In the genomic region with DNA sequence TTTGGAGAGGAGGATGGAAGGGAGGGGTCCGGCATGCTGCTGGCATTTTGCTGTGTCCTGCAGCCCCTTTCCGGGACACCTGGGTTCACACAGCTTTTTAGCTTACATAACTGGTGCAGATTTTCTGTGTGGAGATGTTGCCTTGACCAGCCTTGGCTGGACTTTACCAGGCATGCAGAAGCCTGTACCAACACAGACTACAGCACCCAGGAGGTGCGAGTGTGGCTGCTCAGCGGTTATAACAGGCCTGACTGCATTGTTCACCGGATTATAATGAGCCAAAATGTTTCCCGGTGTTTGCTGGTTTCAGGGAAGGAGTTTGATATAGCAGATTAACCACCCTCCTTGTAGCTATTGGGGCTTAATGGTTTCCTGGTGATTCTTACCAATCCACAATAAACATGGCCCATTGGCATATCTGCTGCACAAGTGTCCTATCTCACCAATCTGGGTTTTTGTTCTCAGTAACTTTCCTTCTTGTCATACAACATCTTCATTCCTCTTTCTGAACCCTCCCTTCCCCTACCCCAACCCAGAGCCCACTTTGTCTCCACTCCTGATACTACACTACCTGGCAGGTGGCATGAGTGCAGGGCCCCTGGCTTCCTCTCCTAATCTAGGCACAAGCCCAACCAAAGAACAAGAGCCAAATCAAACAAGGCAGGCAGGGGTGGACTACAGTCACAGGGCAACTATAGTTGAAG, we compare ENCODE assay signal across 1 cellular context.
TF ChIP-seq lines count a peak whose summit lies in the region.

No MANE protein-coding gene starts in this region.

TF ChIP-seq in GM23338, 12 proteins besides CTCF, POLR2A, EP300 and RAD21 (continued from another document):
- TF ChIP-seq, protein P1, sequence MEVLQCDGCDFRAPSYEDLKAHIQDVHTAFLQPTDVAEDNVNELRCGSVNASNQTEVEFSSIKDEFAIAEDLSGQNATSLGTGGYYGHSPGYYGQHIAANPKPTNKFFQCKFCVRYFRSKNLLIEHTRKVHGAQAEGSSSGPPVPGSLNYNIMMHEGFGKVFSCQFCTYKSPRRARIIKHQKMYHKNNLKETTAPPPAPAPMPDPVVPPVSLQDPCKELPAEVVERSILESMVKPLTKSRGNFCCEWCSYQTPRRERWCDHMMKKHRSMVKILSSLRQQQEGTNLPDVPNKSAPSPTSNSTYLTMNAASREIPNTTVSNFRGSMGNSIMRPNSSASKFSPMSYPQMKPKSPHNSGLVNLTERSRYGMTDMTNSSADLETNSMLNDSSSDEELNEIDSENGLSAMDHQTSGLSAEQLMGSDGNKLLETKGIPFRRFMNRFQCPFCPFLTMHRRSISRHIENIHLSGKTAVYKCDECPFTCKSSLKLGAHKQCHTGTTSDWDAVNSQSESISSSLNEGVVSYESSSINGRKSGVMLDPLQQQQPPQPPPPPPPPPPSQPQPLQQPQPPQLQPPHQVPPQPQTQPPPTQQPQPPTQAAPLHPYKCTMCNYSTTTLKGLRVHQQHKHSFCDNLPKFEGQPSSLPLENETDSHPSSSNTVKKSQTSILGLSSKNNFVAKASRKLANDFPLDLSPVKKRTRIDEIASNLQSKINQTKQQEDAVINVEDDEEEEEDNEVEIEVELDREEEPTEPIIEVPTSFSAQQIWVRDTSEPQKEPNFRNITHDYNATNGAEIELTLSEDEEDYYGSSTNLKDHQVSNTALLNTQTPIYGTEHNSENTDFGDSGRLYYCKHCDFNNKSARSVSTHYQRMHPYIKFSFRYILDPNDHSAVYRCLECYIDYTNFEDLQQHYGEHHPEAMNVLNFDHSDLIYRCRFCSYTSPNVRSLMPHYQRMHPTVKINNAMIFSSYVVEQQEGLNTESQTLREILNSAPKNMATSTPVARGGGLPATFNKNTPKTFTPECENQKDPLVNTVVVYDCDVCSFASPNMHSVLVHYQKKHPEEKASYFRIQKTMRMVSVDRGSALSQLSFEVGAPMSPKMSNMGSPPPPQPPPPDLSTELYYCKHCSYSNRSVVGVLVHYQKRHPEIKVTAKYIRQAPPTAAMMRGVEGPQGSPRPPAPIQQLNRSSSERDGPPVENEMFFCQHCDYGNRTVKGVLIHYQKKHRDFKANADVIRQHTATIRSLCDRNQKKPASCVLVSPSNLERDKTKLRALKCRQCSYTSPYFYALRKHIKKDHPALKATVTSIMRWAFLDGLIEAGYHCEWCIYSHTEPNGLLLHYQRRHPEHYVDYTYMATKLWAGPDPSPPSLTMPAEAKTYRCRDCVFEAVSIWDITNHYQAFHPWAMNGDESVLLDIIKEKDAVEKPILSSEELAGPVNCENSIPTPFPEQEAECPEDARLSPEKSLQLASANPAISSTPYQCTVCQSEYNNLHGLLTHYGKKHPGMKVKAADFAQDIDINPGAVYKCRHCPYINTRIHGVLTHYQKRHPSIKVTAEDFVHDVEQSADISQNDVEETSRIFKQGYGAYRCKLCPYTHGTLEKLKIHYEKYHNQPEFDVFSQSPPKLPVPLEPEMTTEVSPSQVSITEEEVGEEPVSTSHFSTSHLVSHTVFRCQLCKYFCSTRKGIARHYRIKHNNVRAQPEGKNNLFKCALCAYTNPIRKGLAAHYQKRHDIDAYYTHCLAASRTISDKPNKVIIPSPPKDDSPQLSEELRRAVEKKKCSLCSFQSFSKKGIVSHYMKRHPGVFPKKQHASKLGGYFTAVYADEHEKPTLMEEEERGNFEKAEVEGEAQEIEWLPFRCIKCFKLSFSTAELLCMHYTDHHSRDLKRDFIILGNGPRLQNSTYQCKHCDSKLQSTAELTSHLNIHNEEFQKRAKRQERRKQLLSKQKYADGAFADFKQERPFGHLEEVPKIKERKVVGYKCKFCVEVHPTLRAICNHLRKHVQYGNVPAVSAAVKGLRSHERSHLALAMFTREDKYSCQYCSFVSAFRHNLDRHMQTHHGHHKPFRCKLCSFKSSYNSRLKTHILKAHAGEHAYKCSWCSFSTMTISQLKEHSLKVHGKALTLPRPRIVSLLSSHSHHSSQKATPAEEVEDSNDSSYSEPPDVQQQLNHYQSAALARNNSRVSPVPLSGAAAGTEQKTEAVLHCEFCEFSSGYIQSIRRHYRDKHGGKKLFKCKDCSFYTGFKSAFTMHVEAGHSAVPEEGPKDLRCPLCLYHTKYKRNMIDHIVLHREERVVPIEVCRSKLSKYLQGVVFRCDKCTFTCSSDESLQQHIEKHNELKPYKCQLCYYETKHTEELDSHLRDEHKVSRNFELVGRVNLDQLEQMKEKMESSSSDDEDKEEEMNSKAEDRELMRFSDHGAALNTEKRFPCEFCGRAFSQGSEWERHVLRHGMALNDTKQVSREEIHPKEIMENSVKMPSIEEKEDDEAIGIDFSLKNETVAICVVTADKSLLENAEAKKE (CRISPR knock-in tag; IDR thresholded peaks at IDR 0.05) = no peak
- TF ChIP-seq JUNB (IDR thresholded peaks at IDR 0.05; ENCODE audit: unreplicated experiment) (no peak), POLR2AphosphoS5 (IDR thresholded peaks at IDR 0.05; ENCODE audit: low read depth) (no peak), EZH2phosphoT487 (IDR thresholded peaks at IDR 0.05; ENCODE audit: unreplicated experiment) (no peak), ZNF331 (CRISPR knock-in tag; IDR thresholded peaks at IDR 0.05; ENCODE audit: low read depth) (no peak), ZNF114 (CRISPR knock-in tag; IDR thresholded peaks at IDR 0.05) (no peak), STAT1 (IDR thresholded peaks at IDR 0.05; ENCODE audit: unreplicated experiment) (no peak), EZH2 (IDR thresholded peaks at IDR 0.05; ENCODE audit: low read depth, unreplicated experiment) (no peak), CREB1 (CRISPR knock-in tag; IDR thresholded peaks at IDR 0.05; ENCODE audit: low read depth) (no peak), NANOG (IDR thresholded peaks at IDR 0.05; ENCODE audit: borderline replicate concordance) (no peak)
- TF ChIP-seq, protein P2, sequence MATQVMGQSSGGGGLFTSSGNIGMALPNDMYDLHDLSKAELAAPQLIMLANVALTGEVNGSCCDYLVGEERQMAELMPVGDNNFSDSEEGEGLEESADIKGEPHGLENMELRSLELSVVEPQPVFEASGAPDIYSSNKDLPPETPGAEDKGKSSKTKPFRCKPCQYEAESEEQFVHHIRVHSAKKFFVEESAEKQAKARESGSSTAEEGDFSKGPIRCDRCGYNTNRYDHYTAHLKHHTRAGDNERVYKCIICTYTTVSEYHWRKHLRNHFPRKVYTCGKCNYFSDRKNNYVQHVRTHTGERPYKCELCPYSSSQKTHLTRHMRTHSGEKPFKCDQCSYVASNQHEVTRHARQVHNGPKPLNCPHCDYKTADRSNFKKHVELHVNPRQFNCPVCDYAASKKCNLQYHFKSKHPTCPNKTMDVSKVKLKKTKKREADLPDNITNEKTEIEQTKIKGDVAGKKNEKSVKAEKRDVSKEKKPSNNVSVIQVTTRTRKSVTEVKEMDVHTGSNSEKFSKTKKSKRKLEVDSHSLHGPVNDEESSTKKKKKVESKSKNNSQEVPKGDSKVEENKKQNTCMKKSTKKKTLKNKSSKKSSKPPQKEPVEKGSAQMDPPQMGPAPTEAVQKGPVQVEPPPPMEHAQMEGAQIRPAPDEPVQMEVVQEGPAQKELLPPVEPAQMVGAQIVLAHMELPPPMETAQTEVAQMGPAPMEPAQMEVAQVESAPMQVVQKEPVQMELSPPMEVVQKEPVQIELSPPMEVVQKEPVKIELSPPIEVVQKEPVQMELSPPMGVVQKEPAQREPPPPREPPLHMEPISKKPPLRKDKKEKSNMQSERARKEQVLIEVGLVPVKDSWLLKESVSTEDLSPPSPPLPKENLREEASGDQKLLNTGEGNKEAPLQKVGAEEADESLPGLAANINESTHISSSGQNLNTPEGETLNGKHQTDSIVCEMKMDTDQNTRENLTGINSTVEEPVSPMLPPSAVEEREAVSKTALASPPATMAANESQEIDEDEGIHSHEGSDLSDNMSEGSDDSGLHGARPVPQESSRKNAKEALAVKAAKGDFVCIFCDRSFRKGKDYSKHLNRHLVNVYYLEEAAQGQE (IDR thresholded peaks at IDR 0.05; ENCODE audit: unreplicated experiment) = no peak
TF ChIP-seq in GM23338: peak in this region for 0.
